2 cellular contexts compared by ENCODE assay signal in the genomic region with DNA sequence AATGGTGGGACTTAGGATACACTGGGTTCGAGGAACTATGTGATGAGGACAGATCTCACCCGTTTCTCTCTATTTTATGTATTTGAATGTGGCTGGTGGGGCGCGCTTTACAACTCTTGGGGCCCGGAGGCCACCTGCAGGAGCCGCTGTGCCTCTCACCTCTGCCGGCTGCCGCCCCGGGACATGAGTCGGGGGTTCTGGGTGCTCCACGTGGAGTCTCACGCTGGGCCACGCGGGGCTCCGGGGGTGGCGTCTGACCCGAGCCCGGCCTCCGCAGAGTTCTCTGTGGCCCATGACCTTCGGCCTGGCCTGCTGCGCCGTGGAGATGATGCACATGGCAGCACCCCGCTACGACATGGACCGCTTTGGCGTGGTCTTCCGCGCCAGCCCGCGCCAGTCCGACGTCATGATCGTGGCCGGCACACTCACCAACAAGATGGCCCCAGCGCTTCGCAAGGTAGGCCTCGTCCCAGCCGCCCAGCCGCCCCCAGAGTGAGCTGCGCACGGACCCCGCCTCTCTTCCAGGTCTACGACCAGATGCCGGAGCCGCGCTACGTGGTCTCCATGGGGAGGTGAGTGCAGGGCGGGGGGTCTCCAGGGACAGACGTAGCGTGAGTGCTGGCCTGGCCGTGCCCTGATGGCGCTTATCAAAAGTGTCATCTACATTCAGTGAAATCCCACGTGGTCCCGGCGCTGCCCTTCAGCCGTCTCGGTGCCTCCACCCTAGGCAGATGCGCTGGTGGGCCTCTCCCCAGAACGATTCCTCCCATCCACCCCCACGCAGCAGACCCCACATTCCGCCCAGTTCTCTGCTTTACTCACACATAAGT.
TF ChIP-seq lines count a peak whose summit lies in the region.

No MANE protein-coding gene starts in this region.

TF ChIP-seq in HEK293, 187 proteins besides CTCF, POLR2A, EP300 and RAD21:
- TF ChIP-seq, protein P1, sequence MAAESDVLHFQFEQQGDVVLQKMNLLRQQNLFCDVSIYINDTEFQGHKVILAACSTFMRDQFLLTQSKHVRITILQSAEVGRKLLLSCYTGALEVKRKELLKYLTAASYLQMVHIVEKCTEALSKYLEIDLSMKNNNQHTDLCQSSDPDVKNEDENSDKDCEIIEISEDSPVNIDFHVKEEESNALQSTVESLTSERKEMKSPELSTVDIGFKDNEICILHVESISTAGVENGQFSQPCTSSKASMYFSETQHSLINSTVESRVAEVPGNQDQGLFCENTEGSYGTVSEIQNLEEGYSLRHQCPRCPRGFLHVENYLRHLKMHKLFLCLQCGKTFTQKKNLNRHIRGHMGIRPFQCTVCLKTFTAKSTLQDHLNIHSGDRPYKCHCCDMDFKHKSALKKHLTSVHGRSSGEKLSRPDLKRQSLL (tag by site-specific recombination; IDR thresholded peaks at IDR 0.05): 0 out of 2 replicates have a peak, but pooled peaks have one; percentile 10
- no peak for TF ChIP-seq OSR2 (tag by site-specific recombination; IDR thresholded peaks at IDR 0.05)
- TF ChIP-seq ZFP41 (tag by site-specific recombination; IDR thresholded peaks at IDR 0.05; ENCODE audit: borderline replicate concordance): no peak
- no peak for TF ChIP-seq ZNF423 (tag by site-specific recombination; IDR thresholded peaks at IDR 0.05)

TF ChIP-seq in K562, 482 proteins besides CTCF, POLR2A, EP300 and RAD21:
- TF ChIP-seq, protein P2, sequence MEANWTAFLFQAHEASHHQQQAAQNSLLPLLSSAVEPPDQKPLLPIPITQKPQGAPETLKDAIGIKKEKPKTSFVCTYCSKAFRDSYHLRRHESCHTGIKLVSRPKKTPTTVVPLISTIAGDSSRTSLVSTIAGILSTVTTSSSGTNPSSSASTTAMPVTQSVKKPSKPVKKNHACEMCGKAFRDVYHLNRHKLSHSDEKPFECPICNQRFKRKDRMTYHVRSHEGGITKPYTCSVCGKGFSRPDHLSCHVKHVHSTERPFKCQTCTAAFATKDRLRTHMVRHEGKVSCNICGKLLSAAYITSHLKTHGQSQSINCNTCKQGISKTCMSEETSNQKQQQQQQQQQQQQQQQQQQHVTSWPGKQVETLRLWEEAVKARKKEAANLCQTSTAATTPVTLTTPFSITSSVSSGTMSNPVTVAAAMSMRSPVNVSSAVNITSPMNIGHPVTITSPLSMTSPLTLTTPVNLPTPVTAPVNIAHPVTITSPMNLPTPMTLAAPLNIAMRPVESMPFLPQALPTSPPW (CRISPR knock-in tag; IDR thresholded peaks at IDR 0.05): no peak
- TF ChIP-seq HMGN3 (IDR thresholded peaks at IDR 0.05; ENCODE audit: borderline replicate concordance, extremely low read depth, insufficient read length, low read depth, low read length): peak; percentile 19
- TF ChIP-seq RBFOX2 (IDR thresholded peaks at IDR 0.05; ENCODE audit: low read depth, low read length): peak; percentile 57
- peak; percentile 48 for TF ChIP-seq RBM22 (IDR thresholded peaks at IDR 0.05; ENCODE audit: low read depth, low read length, poor library complexity, severe bottlenecking)
- no peak for TF ChIP-seq NFYB (IDR thresholded peaks at IDR 0.05; ENCODE audit: extremely low read depth, insufficient read length)
- TF ChIP-seq POLR2G (IDR thresholded peaks at IDR 0.05; ENCODE audit: low read depth, low read length): peak; percentile 61
- TF ChIP-seq, protein P3, sequence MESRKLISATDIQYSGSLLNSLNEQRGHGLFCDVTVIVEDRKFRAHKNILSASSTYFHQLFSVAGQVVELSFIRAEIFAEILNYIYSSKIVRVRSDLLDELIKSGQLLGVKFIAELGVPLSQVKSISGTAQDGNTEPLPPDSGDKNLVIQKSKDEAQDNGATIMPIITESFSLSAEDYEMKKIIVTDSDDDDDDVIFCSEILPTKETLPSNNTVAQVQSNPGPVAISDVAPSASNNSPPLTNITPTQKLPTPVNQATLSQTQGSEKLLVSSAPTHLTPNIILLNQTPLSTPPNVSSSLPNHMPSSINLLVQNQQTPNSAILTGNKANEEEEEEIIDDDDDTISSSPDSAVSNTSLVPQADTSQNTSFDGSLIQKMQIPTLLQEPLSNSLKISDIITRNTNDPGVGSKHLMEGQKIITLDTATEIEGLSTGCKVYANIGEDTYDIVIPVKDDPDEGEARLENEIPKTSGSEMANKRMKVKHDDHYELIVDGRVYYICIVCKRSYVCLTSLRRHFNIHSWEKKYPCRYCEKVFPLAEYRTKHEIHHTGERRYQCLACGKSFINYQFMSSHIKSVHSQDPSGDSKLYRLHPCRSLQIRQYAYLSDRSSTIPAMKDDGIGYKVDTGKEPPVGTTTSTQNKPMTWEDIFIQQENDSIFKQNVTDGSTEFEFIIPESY (CRISPR knock-in tag; IDR thresholded peaks at IDR 0.05): peak; percentile 69
- no peak for TF ChIP-seq TSC22D4 (tag; IDR thresholded peaks at IDR 0.05)
